10 cellular contexts compared by ENCODE assay signal in genomic region chr11:81987829-81988472, GRCh38.
A peak's percentile ranks its signal among the peaks of the same experiment; 100 is the strongest.
DNase-seq lines count a peak whose midpoint lies in the region; ATAC-seq, FAIRE-seq and TF ChIP-seq lines count a peak whose summit lies in the region.
"Had no signal": no experiment of that assay in that cellular context is flagged by ENCODE, and none has a peak within 500 bp of the region (broad histone marks: within the 10 kb centered on the region; RNA-seq: fewer than 3 reads in every experiment).

No MANE protein-coding gene starts in this region.

- H3K4me3 ChIP-seq in kidney (ENCODE audit: low read length in 2 of 2) = no peak overlapping the region
- no peak overlapping the region for H3K4me3 ChIP-seq in stomach

- intact Hi-C loops in kidney (cut with DNase I) (no loop called here), stomach (cut with DNase I; ENCODE audit: low total_unique reads) (no loop called here)

- TF ChIP-seq POLR2A in stomach (IDR thresholded peaks at IDR 0.05) = no peak

- H3K27ac ChIP-seq in kidney (ENCODE audit: low read depth in 2 of 2, low read length in 2 of 2) (no peak overlapping the region), stomach (no peak overlapping the region)

- DNase-seq in OCI-M1 (lab: John Stamatoyannopoulos, UW) (peak; percentile 93), kidney (peak; percentile 69), COR-L47 (lab: John Stamatoyannopoulos, UW) (no peak), NCI-H69 (lab: John Stamatoyannopoulos, UW) (no peak), stomach (no peak)
- no peak for DNase-seq in effector CD8-positive, alpha-beta T cell (lab: John Stamatoyannopoulos, UW)
- DNase-seq: activated CD8-positive, alpha-beta T cell treated with anti-CD3 and anti-CD28 coated beads for 36 hours; CD4-positive, CD25-positive, alpha-beta regulatory T cell had no signal

- H3K36me3 ChIP-seq in kidney (ENCODE audit: control insufficient read depth in 1 of 2, insufficient read depth in 2 of 2, low read length in 2 of 2) (no peaks in the 10 kb centered on the region), stomach (no peaks in the 10 kb centered on the region)

- no peak for TF ChIP-seq CTCF in kidney (IDR thresholded peaks at IDR 0.05; ENCODE audit: borderline replicate concordance, extremely low read depth, insufficient read depth)
- TF ChIP-seq CTCF in stomach (IDR thresholded peaks at IDR 0.05) = no peak

- no peak overlapping the region for H3K9ac ChIP-seq in kidney (ENCODE audit: low read length in 2 of 2)

- no peaks in the 10 kb centered on the region for H3K9me3 ChIP-seq in kidney (ENCODE audit: control insufficient read depth in 1 of 2, low read length in 2 of 2)
- peaks cover 0 to 30% (median 15%) of the 10 kb centered on the region in 4 donors for H3K9me3 ChIP-seq in stomach

- ATAC-seq in GM18498 (IDR thresholded peaks at IDR 0.05; ENCODE audit: unreplicated experiment) = peak; percentile 90
- ATAC-seq in GM21723 (IDR thresholded peaks at IDR 0.05; ENCODE audit: unreplicated experiment) = peak; percentile 81
- ATAC-seq: activated CD8-positive, alpha-beta T cell treated with anti-CD3 and anti-CD28 coated beads for 36 hours had no signal

- TF ChIP-seq EP300 in stomach (IDR thresholded peaks at IDR 0.05) = no peak

- FAIRE-seq in kidney (lab: Jason Lieb, UNC) = peak; percentile 62

- no peaks in the 10 kb centered on the region for H3K27me3 ChIP-seq in stomach

- WGBS in stomach, 5 donors = 59 to 73% (median 64%) methylated on average over 3 of the region's 3 CpGs

- H3K4me1 ChIP-seq in kidney (ENCODE audit: control insufficient read depth in 1 of 2, insufficient read depth in 1 of 2, low read depth in 1 of 2, low read length in 2 of 2) (peaks cover 3 to 8% of the 10 kb centered on the region in 2 donors), stomach (no peaks in the 10 kb centered on the region)

Comparison
In these comparisons a context has a peak if more than half of its experiments do, and no peak if none do; other contexts are left out.
1. DNase-seq: peak in OCI-M1 (single experiment) and kidney (single experiment); none in COR-L47 (single experiment), NCI-H69 (single experiment), effector CD8-positive, alpha-beta T cell (single experiment) and stomach (single experiment).